In genomic region chr1:27145934-27146354, GRCh38 we compare ENCODE assay signal across 1 cellular context.
TF ChIP-seq lines count a peak whose summit lies in the region.

No MANE protein-coding gene starts in this region.

TF ChIP-seq in SK-N-SH, 30 proteins besides CTCF, POLR2A, EP300 and RAD21 (continued from another document):
- no peak for TF ChIP-seq ZBTB33 (IDR thresholded peaks at IDR 0.05; ENCODE audit: borderline replicate concordance, low read depth)
- TF ChIP-seq MEF2A (IDR thresholded peaks at IDR 0.05; ENCODE audit: borderline replicate concordance, low read depth) = no peak
- no peak for TF ChIP-seq USF1 (IDR thresholded peaks at IDR 0.05; ENCODE audit: borderline replicate concordance, low read depth)
- peak; percentile 69; the same call in 1 of the 2 replicates for TF ChIP-seq POLR2AphosphoS5 (IDR thresholded peaks at IDR 0.05; ENCODE audit: low read depth, low read length)
- no peak for TF ChIP-seq ELF1 (IDR thresholded peaks at IDR 0.05)
- TF ChIP-seq REST (IDR thresholded peaks at IDR 0.05; ENCODE audit: low read depth, low read length) = no peak
- peak; percentile 76; the same call in 1 of the 2 replicates for TF ChIP-seq RXRA (IDR thresholded peaks at IDR 0.05; ENCODE audit: borderline replicate concordance, low read depth)
TF ChIP-seq in SK-N-SH: peak in this region for 12.
